In the genomic region with DNA sequence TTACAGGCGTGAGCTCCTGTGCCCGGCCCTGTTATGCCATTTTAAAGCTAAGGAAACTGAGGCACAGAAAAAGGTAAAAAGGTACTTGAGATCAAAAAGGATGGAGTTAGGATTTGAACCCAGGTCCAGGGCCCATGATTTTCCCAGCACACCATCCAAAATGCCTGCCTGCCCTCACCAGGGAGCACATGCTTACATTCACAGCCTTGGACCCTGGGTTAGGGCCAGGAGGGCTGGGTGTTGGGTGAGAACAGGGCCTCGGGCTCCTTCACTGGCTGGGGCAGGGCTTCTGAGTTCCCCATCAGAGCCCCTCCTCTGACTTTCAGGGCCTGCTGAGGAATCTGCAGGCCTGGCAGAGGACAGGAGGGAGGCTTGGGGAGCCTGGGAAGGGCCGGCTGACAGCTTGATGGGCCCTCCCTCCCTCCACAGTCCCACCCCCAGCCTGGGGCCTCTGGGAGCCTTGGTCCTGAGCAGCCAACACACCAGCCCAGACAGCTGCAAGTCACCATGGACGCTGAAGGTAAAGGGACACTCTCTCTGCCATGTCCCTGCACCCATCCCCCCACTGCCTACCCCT, we compare ENCODE assay signal across 8 cellular contexts. TPM values are rescaled to one million over a fixed set of nuclear protein-coding genes. Genes with fewer than 3 reads are reported as not detected.
DNase-seq lines count a peak whose midpoint lies in the region; ATAC-seq and TF ChIP-seq lines count a peak whose summit lies in the region.

QPRT (plus strand) TSS at position 490 of the 577 bp plus-strand sequence; CDS start at position 508, 18 bp downstream.

- H3K4me1 ChIP-seq in mucosa of descending colon (ENCODE audit: low read depth) = peaks cover 13% of the 10 kb centered on the region

- ATAC-seq in mucosa of descending colon = peak; percentile 74
- ATAC-seq in HG03457 (IDR thresholded peaks at IDR 0.05; ENCODE audit: unreplicated experiment) = no peak
- ATAC-seq in HG02678 (IDR thresholded peaks at IDR 0.05; ENCODE audit: unreplicated experiment) = no peak

- peak; percentile 48 for TF ChIP-seq POLR2A in GM19099 (IDR thresholded peaks at IDR 0.05; ENCODE audit: extremely low read depth, insufficient read length, low read depth)

- TF ChIP-seq CTCF in AG10803 (conservative IDR thresholded peaks at IDR 0.05; ENCODE audit: low read length) (no peak), mucosa of descending colon (IDR thresholded peaks at IDR 0.05) (no peak)

- peak within 1 kb of the TSS; percentile 75 for H3K27ac ChIP-seq in SK-N-MC

- intact Hi-C loops in mucosa of descending colon (cut with DNase I, micrococcal nuclease) = no loop called here

- DNase-seq in AG10803 (ENCODE audit: low read depth) (peak; percentile 13), SK-N-MC (ENCODE audit: low read depth, low spot score) (no peak), epidermal melanocyte (ENCODE audit: insufficient read length, low spot score) (peak; percentile 93), mucosa of descending colon (peak; percentile 72 to 79 (median 79)), NCI-H1417 treated with DMSO at 0.1 percent for 48 hours (lab: John Stamatoyannopoulos, UW) (no peak)

- no peaks in the 10 kb centered on the region for H3K36me3 ChIP-seq in SK-N-MC (ENCODE audit: insufficient read depth, low read length)
- H3K36me3 ChIP-seq in mucosa of descending colon (ENCODE audit: low read depth) = no peaks in the 10 kb centered on the region

- H3K9me3 ChIP-seq in SK-N-MC (ENCODE audit: low read depth, low read length) = no peaks in the 10 kb centered on the region
- no peaks in the 10 kb centered on the region for H3K9me3 ChIP-seq in mucosa of descending colon

- H3K9ac ChIP-seq in SK-N-MC (ENCODE audit: insufficient read length) = peak within 1 kb of the TSS; percentile 4

- peak within 1 kb of the TSS; percentile 22 for H3K4me3 ChIP-seq in AG10803 (ENCODE audit: low read length)
- H3K4me3 ChIP-seq in SK-N-MC = peak within 1 kb of the TSS; percentile 72
- H3K4me3 ChIP-seq in mucosa of descending colon = no peak within 1 kb of the TSS

RNA-seq across cellular contexts. Expression of gene QPRT, which starts in this region (rescaled TPM):
- total RNA-seq in mucosa of descending colon = 10 to 100 TPM; 25.3 to 54.6 (median 25.4) TPM

Comparison
In these comparisons a context has a peak if more than half of its experiments do, and no peak if none do; other contexts are left out.
1. DNase-seq: peak in AG10803 (single experiment), epidermal melanocyte (single experiment) and mucosa of descending colon (3 of 3); none in SK-N-MC (single experiment) and NCI-H1417 treated with DMSO at 0.1 percent for 48 hours (single experiment).